Comparison of ENCODE assay signal across 8 cellular contexts in the genomic region with DNA sequence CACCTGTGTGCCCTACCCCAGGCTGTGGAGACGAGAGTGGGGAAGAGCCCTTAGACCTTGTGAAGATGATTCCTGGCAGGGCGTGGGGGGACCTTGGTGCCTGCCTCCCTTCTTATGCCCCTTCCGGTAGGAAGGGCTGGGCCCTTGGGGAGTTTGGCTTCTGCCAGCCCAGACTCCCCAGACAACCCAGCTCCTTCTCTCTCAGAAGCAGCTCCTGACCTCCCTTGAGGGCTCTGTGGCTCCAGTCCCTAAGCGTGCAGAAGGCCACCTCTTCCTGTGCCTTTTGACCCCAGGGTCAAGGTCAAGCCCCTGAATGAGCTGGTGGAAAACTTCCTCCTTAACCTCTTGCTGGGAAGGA. TPM values are rescaled to one million over a fixed set of nuclear protein-coding genes. Genes with fewer than 3 reads are reported as not detected.
DNase-seq lines count a peak whose midpoint lies in the region; ATAC-seq and TF ChIP-seq lines count a peak whose summit lies in the region.

No MANE protein-coding gene starts in this region.

- CTCF ChIA-PET in mammary epithelial cell (lab: Charles Lee; ENCODE audit: low non-redundant PET), result interaction anchor here (1.1 to 1.2 kb wide), 2 partner anchors 30 to 31 kb away, joined by 4 to 11 read pairs; no protein-coding TSS in a partner anchor
- CTCF ChIA-PET in naive thymus-derived CD4-positive, alpha-beta T cell (lab: Charles Lee), result no interaction called here

- H3K27ac Mint-ChIP-seq in naive thymus-derived CD4-positive, alpha-beta T cell, result peak overlapping the region in 7 of 9 donors; percentile 25 to 78 (median 62)

- no peaks in the 10 kb centered on the region for H4K20me1 ChIP-seq in mammary epithelial cell (ENCODE audit: insufficient read depth, low read length)

- TSS peak; percentile 90 for BruUV-seq in mammary epithelial cell (replicated peaks; lab: Mats Ljungman, UMichigan)

- H3K9me3 Mint-ChIP-seq in naive thymus-derived CD4-positive, alpha-beta T cell, result no peaks in the 10 kb centered on the region

- POLR2A ChIA-PET in naive thymus-derived CD4-positive, alpha-beta T cell (lab: Charles Lee), result interaction anchor here (0.7 to 4.2 kb wide), 6 partner anchors 9 to 258 kb away, joined by 3 to 42 read pairs (median 5); partner anchors contain the start of gene PIGV

- H3K9me3 ChIP-seq in HUES64 (ENCODE audit: insufficient read depth, low read depth, low read length) (no peaks in the 10 kb centered on the region), mammary epithelial cell (replicated peaks; ENCODE audit: insufficient read depth, low read length) (no peaks in the 10 kb centered on the region)
- no peaks in the 10 kb centered on the region for H3K9me3 ChIP-seq in naive thymus-derived CD4-positive, alpha-beta T cell (ENCODE audit: control insufficient read depth in 2 of 3, low read length in 3 of 3)

- dilution Hi-C loops in mammary epithelial cell (cut with HindIII; ENCODE audit: low sequenced_read_pairs), result no loop called here

- peak overlapping the region; percentile 76; the same call in 1 of the 2 replicates for H3K9ac ChIP-seq in HUES64 (ENCODE audit: low read depth, low read length)
- H3K9ac ChIP-seq in mammary epithelial cell (ENCODE audit: insufficient read depth, low read length), result peak overlapping the region; percentile 94

- peak overlapping the region; percentile 95 for H2AFZ ChIP-seq in mammary epithelial cell (ENCODE audit: low read depth, low read length)

- DNase-seq in mammary epithelial cell, result no peak
- no peak for DNase-seq in naive thymus-derived CD4-positive, alpha-beta T cell
- no peak for DNase-seq in OCI-M2 (lab: John Stamatoyannopoulos, UW; ENCODE audit: unreplicated experiment)
- no peak for DNase-seq in SW480 (ENCODE audit: low spot score)
- DNase-seq in CD1c-positive myeloid dendritic cell (ENCODE audit: extremely low spot score), result no peak

- H3K27me3 ChIP-seq in HUES64 (ENCODE audit: insufficient read depth, low read length) (no peaks in the 10 kb centered on the region; the same call in 1 of the 2 replicates), mammary epithelial cell (ENCODE audit: insufficient read depth, low read length) (no peaks in the 10 kb centered on the region)
- H3K27me3 ChIP-seq in naive thymus-derived CD4-positive, alpha-beta T cell (ENCODE audit: control insufficient read depth in 2 of 2, insufficient read depth in 2 of 2, low read length in 2 of 2), result no peaks in the 10 kb centered on the region

- H3K27me3 Mint-ChIP-seq in naive thymus-derived CD4-positive, alpha-beta T cell, result peaks cover 0 to 3% (median 0%) of the 10 kb centered on the region in 5 donors

- intact Hi-C loops in mammary epithelial cell (cut with micrococcal nuclease), result loop anchor here (2.0 kb wide), 1 partner anchor 58 kb away; the partner anchor contains the start of gene HMGN2
- intact Hi-C loops in naive thymus-derived CD4-positive, alpha-beta T cell (cut with micrococcal nuclease), result loop anchor here in 1 of 2 donors (1.0 kb wide), 1 partner anchor 12 kb away; no protein-coding TSS in a partner anchor

- peak overlapping the region; percentile 79 to 93 (median 86) for H3K4me3 Mint-ChIP-seq in naive thymus-derived CD4-positive, alpha-beta T cell

- TF ChIP-seq CTCF in C4-2B (conservative IDR thresholded peaks at IDR 0.05) (no peak), mammary epithelial cell (conservative IDR thresholded peaks at IDR 0.05 in 1 of 2, IDR thresholded peaks at IDR 0.05 in 1 of 2; ENCODE audit: extremely low read depth in 1 of 2, insufficient read depth in 1 of 2, low read depth in 1 of 2, low read length in 2 of 2) (no peak)

- peak overlapping the region; percentile 88 for H3K27ac ChIP-seq in C4-2B
- no peak overlapping the region for H3K27ac ChIP-seq in HUES64 (ENCODE audit: low read depth, low read length)
- peak overlapping the region; percentile 83 for H3K27ac ChIP-seq in mammary epithelial cell (ENCODE audit: insufficient read depth, low read depth, low read length)
- H3K27ac ChIP-seq in naive thymus-derived CD4-positive, alpha-beta T cell (ENCODE audit: low read depth, low read length), result peak overlapping the region; percentile 75

- H3K4me1 Mint-ChIP-seq in naive thymus-derived CD4-positive, alpha-beta T cell, result peaks cover 20 to 42% (median 32%) of the 10 kb centered on the region in 7 donors

- H3K4me2 ChIP-seq in mammary epithelial cell (ENCODE audit: insufficient read depth, low read depth, low read length), result peak overlapping the region; percentile 84

- H3K4me1 ChIP-seq in HUES64 (ENCODE audit: insufficient read depth, low read length) (peaks cover 20% of the 10 kb centered on the region), mammary epithelial cell (ENCODE audit: insufficient read depth, low read length) (peaks cover 20% of the 10 kb centered on the region)
- peaks cover 23 to 27% of the 10 kb centered on the region in 2 donors for H3K4me1 ChIP-seq in naive thymus-derived CD4-positive, alpha-beta T cell (ENCODE audit: control insufficient read depth in 2 of 2, insufficient read depth in 2 of 2, low read length in 2 of 2)

- H3K36me3 Mint-ChIP-seq in naive thymus-derived CD4-positive, alpha-beta T cell, result no peaks in the 10 kb centered on the region

- WGBS in HUES64, result 14% methylated on average over 4 of the region's 4 CpGs
- 6% methylated on average over 3 of the region's 4 CpGs for WGBS in mammary epithelial cell (ENCODE audit: low coverage, missing lambda C conversion rate)

- ATAC-seq in naive thymus-derived CD4-positive, alpha-beta T cell, result no peak
- ATAC-seq in HG02938 (IDR thresholded peaks at IDR 0.05; ENCODE audit: unreplicated experiment), result no peak

- in situ Hi-C loops in mammary epithelial cell (cut with MboI; ENCODE audit: low sequenced_read_pairs in 2 of 2), result no loop called here

- H3K36me3 ChIP-seq in HUES64 (ENCODE audit: insufficient read depth, low read length) (no peaks in the 10 kb centered on the region), mammary epithelial cell (ENCODE audit: insufficient read depth, low read length) (peaks cover 4% of the 10 kb centered on the region)
- H3K36me3 ChIP-seq in naive thymus-derived CD4-positive, alpha-beta T cell (ENCODE audit: control insufficient read depth in 2 of 3, insufficient read depth in 3 of 3, low read length in 3 of 3), result no peaks in the 10 kb centered on the region

- H3K4me3 ChIP-seq in HUES64 (ENCODE audit: low read length), result peak overlapping the region; percentile 79
- H3K4me3 ChIP-seq in mammary epithelial cell (replicated peaks in 1 of 3; ENCODE audit: insufficient read depth in 1 of 3, low read depth in 2 of 3, low read length in 3 of 3), result peak overlapping the region; percentile 68 to 90 (median 77)
- peak overlapping the region; percentile 48 for H3K4me3 ChIP-seq in naive thymus-derived CD4-positive, alpha-beta T cell (ENCODE audit: low read length)

- H3K79me2 ChIP-seq in mammary epithelial cell (ENCODE audit: insufficient read depth, low read length), result peaks cover 58% of the 10 kb centered on the region

RNA-seq across cellular contexts. Expression of gene RPS6KA1, which starts 1.0 kb away (rescaled TPM):
- polyA plus RNA-seq in HUES64 (2013, experiment 1 of 2), result 28.6 TPM
- 30.1 TPM for polyA plus RNA-seq in HUES64 (2013, experiment 2 of 2)
- total RNA-seq in mammary epithelial cell, result 100 to 1,000 TPM; 107 to 142 TPM
- polyA plus RNA-seq in mammary epithelial cell, result 103 TPM
- polyA minus RNA-seq in mammary epithelial cell, result 229 TPM
- 100 to 1,000 TPM in 2 of 5 experiments, 10 to 100 TPM in 3; 53.8 to 205 (median 97.6) TPM for total RNA-seq in naive thymus-derived CD4-positive, alpha-beta T cell
- polyA plus RNA-seq in naive thymus-derived CD4-positive, alpha-beta T cell, result 100 to 1,000 TPM; 109 to 131 TPM

RNA-seq across cellular contexts. Expression of gene HMGN2, which starts 58.3 kb away (rescaled TPM):
- polyA plus RNA-seq in HUES64 (2013, experiment 1 of 2), result 939 TPM
- polyA plus RNA-seq in HUES64 (2013, experiment 2 of 2), result 892 TPM
- 100 to 1,000 TPM in 1 of 2 donors, 10 to 100 TPM in 1; 63.2 to 207 TPM for total RNA-seq in mammary epithelial cell
- 196 TPM for polyA plus RNA-seq in mammary epithelial cell
- polyA minus RNA-seq in mammary epithelial cell, result 114 TPM
- total RNA-seq in naive thymus-derived CD4-positive, alpha-beta T cell, result 100 to 1,000 TPM; 304 to 783 (median 360) TPM
- polyA plus RNA-seq in naive thymus-derived CD4-positive, alpha-beta T cell, result 100 to 1,000 TPM; 784 to 901 TPM
